Comparison of ENCODE assay signal across 2 cellular contexts in the genomic region with DNA sequence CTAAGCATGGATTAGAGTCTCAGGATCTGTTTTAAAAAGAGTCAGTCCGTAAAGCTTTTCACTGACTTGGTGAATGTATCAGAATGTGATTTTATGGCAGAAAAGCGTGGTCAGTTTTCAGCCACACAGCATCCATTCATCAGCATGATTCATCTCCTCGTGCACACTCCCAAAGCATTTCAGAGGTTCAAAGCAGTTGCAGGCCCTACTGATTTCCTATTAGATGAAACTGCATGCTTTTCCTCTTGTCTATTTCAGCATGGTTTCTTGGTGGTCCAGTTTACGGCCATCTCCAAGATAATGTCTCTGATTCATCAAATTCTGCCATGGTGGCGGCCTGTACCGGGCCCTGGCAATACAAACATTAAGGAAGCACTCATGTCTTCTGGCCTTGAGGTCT.
TF ChIP-seq lines count a peak whose summit lies in the region.

No MANE protein-coding gene starts in this region.

TF ChIP-seq in SK-N-SH, 30 proteins besides CTCF, POLR2A, EP300 and RAD21 (continued from another document):
- TF ChIP-seq MAX (IDR thresholded peaks at IDR 0.05; ENCODE audit: low read depth), result 0 out of 2 replicates have a peak, but pooled peaks have one; percentile 23
- no peak for TF ChIP-seq RFX5 (IDR thresholded peaks at IDR 0.05; ENCODE audit: low read length)
- no peak for TF ChIP-seq USF1 (IDR thresholded peaks at IDR 0.05; ENCODE audit: borderline replicate concordance, low read depth)
- no peak for TF ChIP-seq USF2 (IDR thresholded peaks at IDR 0.05; ENCODE audit: borderline replicate concordance, low read depth, low read length)
- TF ChIP-seq FOSL2 (IDR thresholded peaks at IDR 0.05; ENCODE audit: borderline replicate concordance, low read depth), result 0 out of 2 replicates have a peak, but pooled peaks have one; percentile 29

TF ChIP-seq in SK-N-SH treated with all-trans-retinoic acid at 6 μM for 48 hours, 23 proteins besides CTCF, POLR2A, EP300 and RAD21 (continued from another document):
- no peak for TF ChIP-seq ZNF8 (CRISPR knock-in tag; IDR thresholded peaks at IDR 0.05)
- TF ChIP-seq CSRNP3 (CRISPR knock-in tag; IDR thresholded peaks at IDR 0.05), result no peak
- TF ChIP-seq, protein P1, sequence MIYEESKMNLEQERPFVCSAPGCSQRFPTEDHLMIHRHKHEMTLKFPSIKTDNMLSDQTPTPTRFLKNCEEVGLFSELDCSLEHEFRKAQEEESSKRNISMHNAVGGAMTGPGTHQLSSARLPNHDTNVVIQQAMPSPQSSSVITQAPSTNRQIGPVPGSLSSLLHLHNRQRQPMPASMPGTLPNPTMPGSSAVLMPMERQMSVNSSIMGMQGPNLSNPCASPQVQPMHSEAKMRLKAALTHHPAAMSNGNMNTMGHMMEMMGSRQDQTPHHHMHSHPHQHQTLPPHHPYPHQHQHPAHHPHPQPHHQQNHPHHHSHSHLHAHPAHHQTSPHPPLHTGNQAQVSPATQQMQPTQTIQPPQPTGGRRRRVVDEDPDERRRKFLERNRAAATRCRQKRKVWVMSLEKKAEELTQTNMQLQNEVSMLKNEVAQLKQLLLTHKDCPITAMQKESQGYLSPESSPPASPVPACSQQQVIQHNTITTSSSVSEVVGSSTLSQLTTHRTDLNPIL (CRISPR knock-in tag; IDR thresholded peaks at IDR 0.05; ENCODE audit: low read depth), result no peak
- TF ChIP-seq, protein P2, sequence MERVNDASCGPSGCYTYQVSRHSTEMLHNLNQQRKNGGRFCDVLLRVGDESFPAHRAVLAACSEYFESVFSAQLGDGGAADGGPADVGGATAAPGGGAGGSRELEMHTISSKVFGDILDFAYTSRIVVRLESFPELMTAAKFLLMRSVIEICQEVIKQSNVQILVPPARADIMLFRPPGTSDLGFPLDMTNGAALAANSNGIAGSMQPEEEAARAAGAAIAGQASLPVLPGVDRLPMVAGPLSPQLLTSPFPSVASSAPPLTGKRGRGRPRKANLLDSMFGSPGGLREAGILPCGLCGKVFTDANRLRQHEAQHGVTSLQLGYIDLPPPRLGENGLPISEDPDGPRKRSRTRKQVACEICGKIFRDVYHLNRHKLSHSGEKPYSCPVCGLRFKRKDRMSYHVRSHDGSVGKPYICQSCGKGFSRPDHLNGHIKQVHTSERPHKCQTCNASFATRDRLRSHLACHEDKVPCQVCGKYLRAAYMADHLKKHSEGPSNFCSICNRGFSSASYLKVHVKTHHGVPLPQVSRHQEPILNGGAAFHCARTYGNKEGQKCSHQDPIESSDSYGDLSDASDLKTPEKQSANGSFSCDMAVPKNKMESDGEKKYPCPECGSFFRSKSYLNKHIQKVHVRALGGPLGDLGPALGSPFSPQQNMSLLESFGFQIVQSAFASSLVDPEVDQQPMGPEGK (CRISPR knock-in tag; IDR thresholded peaks at IDR 0.05; ENCODE audit: borderline replicate concordance), result no peak
- no peak for TF ChIP-seq CSDC2 (CRISPR knock-in tag; IDR thresholded peaks at IDR 0.05)
- TF ChIP-seq ESRRG (CRISPR knock-in tag; IDR thresholded peaks at IDR 0.05), result no peak
- no peak for TF ChIP-seq PPARA (CRISPR knock-in tag; IDR thresholded peaks at IDR 0.05; ENCODE audit: borderline replicate concordance)
- TF ChIP-seq SNAI2 (CRISPR knock-in tag; IDR thresholded peaks at IDR 0.05), result no peak
